ENCODE assay signal across 8 cellular contexts in genomic region chr2:166057363-166058169, GRCh38.
A peak's percentile ranks its signal among the peaks of the same experiment; 100 is the strongest.
DNase-seq lines count a peak whose midpoint lies in the region; ATAC-seq, FAIRE-seq and TF ChIP-seq lines count a peak whose summit lies in the region.

No MANE protein-coding gene starts in this region.

- no peaks in the 10 kb centered on the region for H3K36me3 ChIP-seq in GM12878 (ENCODE audit: control insufficient read depth in 2 of 2, insufficient read depth in 2 of 2, low read length in 1 of 2)

- no peak for TF ChIP-seq POLR2A in GM12878 (IDR thresholded peaks at IDR 0.05; ENCODE audit: low read depth, low read length)

- WGBS in GM12878 (ENCODE audit: insufficient coverage, insufficient replicate concordance, low lambda C conversion rate, missing lambda C conversion rate) = 0% methylated on average over 4 of the region's 4 CpGs

- H3K27me3 Mint-ChIP-seq in nephron progenitor cell (ENCODE audit: low read depth, poor library complexity) = peaks cover 3% of the 10 kb centered on the region
- H3K27me3 Mint-ChIP-seq in CD4-positive, alpha-beta T cell = peaks cover 5% of the 10 kb centered on the region

- TF ChIP-seq EP300 in GM12878 (IDR thresholded peaks at IDR 0.05; ENCODE audit: borderline replicate concordance in 1 of 2, control insufficient read depth in 1 of 2, low read depth in 2 of 2, low read length in 2 of 2) = no peak

- in situ Hi-C loops in GM12878 (cut with MboI) = no loop called here

- intact Hi-C loops in GM12878 (cut with micrococcal nuclease; ENCODE audit: unreplicated experiment) = loop anchor here (2.0 kb wide), 1 partner anchor 71 kb away; the partner anchor contains the start of gene SCN1A
- intact Hi-C loops in CD4-positive, alpha-beta T cell (cut with DNase I, micrococcal nuclease) = no loop called here

- no peak overlapping the region for H3K4me3 Mint-ChIP-seq in nephron progenitor cell
- no peak overlapping the region for H3K4me3 Mint-ChIP-seq in CD4-positive, alpha-beta T cell

- no peak for ATAC-seq in GM12878
- no peak for ATAC-seq in CD4-positive, alpha-beta T cell (ENCODE audit: poor library complexity)
- ATAC-seq in HG03095 (IDR thresholded peaks at IDR 0.05; ENCODE audit: unreplicated experiment) = no peak
- no peak for ATAC-seq in GM21381 (IDR thresholded peaks at IDR 0.05; ENCODE audit: unreplicated experiment)

- CTCF ChIA-PET in GM12878 (lab: Yijun Ruan, JAX) = interaction anchor here (0.6 to 5.0 kb wide), 24 partner anchors 8 to 1063 kb away, joined by 3 to 61 read pairs (median 3); partner anchors contain the start of gene SCN1A
- CTCF ChIA-PET in CD4-positive, alpha-beta T cell (lab: Charles Lee) = no interaction called here

- no peaks in the 10 kb centered on the region for H3K36me3 Mint-ChIP-seq in nephron progenitor cell (ENCODE audit: low read depth)
- no peaks in the 10 kb centered on the region for H3K36me3 Mint-ChIP-seq in CD4-positive, alpha-beta T cell (ENCODE audit: low read depth)

- no peaks in the 10 kb centered on the region for H3K4me1 Mint-ChIP-seq in nephron progenitor cell
- no peaks in the 10 kb centered on the region for H3K4me1 Mint-ChIP-seq in CD4-positive, alpha-beta T cell (ENCODE audit: low read depth)

- SMC1A ChIA-PET in GM12878 (lab: Charles Lee; ENCODE audit: uncharacterized antibody, unreplicated experiment) = interaction anchor here (0.9 to 2.3 kb wide), 5 partner anchors 10 to 131 kb away, joined by 3 to 18 read pairs (median 4); partner anchors contain the start of gene SCN1A

- no peak overlapping the region for H3K27ac ChIP-seq in GM12878 (ENCODE audit: control insufficient read depth, insufficient read depth)
- no peak overlapping the region for H3K27ac ChIP-seq in CD4-positive, alpha-beta T cell (ENCODE audit: low read depth, low read length)

- H3K4me3 ChIP-seq in GM12878 = no peak overlapping the region

- TF ChIP-seq RAD21 in GM12878 (IDR thresholded peaks at IDR 0.05; ENCODE audit: insufficient read depth, low read depth, low read length) = peak; percentile 47

- BruUV-seq in GM12878 (replicated peaks; lab: Mats Ljungman, UMichigan) = no TSS peak

- no peaks in the 10 kb centered on the region for H3K79me2 ChIP-seq in GM12878 (ENCODE audit: control insufficient read depth, insufficient read depth, low read length)

- H3K4me2 ChIP-seq in GM12878 (ENCODE audit: control insufficient read depth, insufficient read depth) = no peak overlapping the region

- H3K27ac Mint-ChIP-seq in nephron progenitor cell = no peak overlapping the region
- H3K27ac Mint-ChIP-seq in CD4-positive, alpha-beta T cell = no peak overlapping the region

- RAD21 ChIA-PET in GM12878 (lab: Charles Lee; ENCODE audit: unreplicated experiment) = interaction anchor here (0.5 to 3.8 kb wide), 4 partner anchors 10 to 184 kb away, joined by 3 to 26 read pairs (median 5); partner anchors contain the start of gene SCN1A

- no peaks in the 10 kb centered on the region for H3K4me1 ChIP-seq in GM12878 (ENCODE audit: control insufficient read depth, insufficient read depth, low read length)

- DNase-seq in EL (peak; percentile 26), NCI-H1105 treated with DMSO at 0.1 percent for 48 hours (lab: John Stamatoyannopoulos, UW) (peak; percentile 65), GM12878 (ENCODE audit: low read depth, low spot score) (no peak), nephron progenitor cell (no peak), ureter (ENCODE audit: low spot score) (no peak)
- DNase-seq in CD4-positive, alpha-beta T cell = no peak

- FAIRE-seq in GM12878 (lab: Jason Lieb, UNC) = no peak

- H4K20me1 ChIP-seq in GM12878 (ENCODE audit: control insufficient read depth, insufficient read depth) = no peaks in the 10 kb centered on the region

- no peak overlapping the region for H3K9ac ChIP-seq in GM12878 (ENCODE audit: control insufficient read depth, insufficient read depth, low read length)

- H3K27me3 ChIP-seq in GM12878 (replicated peaks in 1 of 2; ENCODE audit: control insufficient read depth in 2 of 2, insufficient read depth in 2 of 2, low read length in 1 of 2) = no peaks in the 10 kb centered on the region
- H3K27me3 ChIP-seq in CD4-positive, alpha-beta T cell (ENCODE audit: control insufficient read depth, insufficient read depth, low read length) = no peaks in the 10 kb centered on the region

- no peak overlapping the region for H2AFZ ChIP-seq in GM12878 (ENCODE audit: control insufficient read depth, low read depth, low read length)

- no peaks in the 10 kb centered on the region for H3K9me3 ChIP-seq in GM12878 (replicated peaks; ENCODE audit: control insufficient read depth, insufficient read depth, low read length)
- H3K9me3 ChIP-seq in CD4-positive, alpha-beta T cell (ENCODE audit: control insufficient read depth, low read length) = no peaks in the 10 kb centered on the region

- POLR2A ChIA-PET in GM12878 (lab: Charles Lee) = no interaction called here
- POLR2A ChIA-PET in CD4-positive, alpha-beta T cell (lab: Charles Lee) = no interaction called here

- no peaks in the 10 kb centered on the region for H3K9me3 Mint-ChIP-seq in nephron progenitor cell
- no peaks in the 10 kb centered on the region for H3K9me3 Mint-ChIP-seq in CD4-positive, alpha-beta T cell

- TF ChIP-seq CTCF in GM12878 (IDR thresholded peaks at IDR 0.05 in 2 of 3, conservative IDR thresholded peaks at IDR 0.05 in 1 of 3; ENCODE audit: control insufficient read depth in 2 of 3, extremely low read depth in 1 of 3, insufficient read depth in 1 of 3, low read depth in 3 of 3, low read length in 3 of 3) = peak in 2 of 3 experiments; percentile 27 to 36; a peak in 3 of 6 replicates
- TF ChIP-seq CTCF in nephron progenitor cell (IDR thresholded peaks at IDR 0.05) = peak; percentile 67
- TF ChIP-seq CTCF in CD4-positive, alpha-beta T cell (IDR thresholded peaks at IDR 0.05) = no peak

TF ChIP-seq in GM12878, 131 proteins besides CTCF, POLR2A, EP300 and RAD21:
- peak; percentile 38; the same call in 1 of the 2 replicates for TF ChIP-seq SMC3 (IDR thresholded peaks at IDR 0.05; ENCODE audit: borderline replicate concordance, low read length)
- no peak for TF ChIP-seq BCL3 (IDR thresholded peaks at IDR 0.05; ENCODE audit: borderline replicate concordance, insufficient read depth, low read depth, low read length, poor library complexity, severe bottlenecking)

Comparison
In these comparisons a context has a peak if more than half of its experiments do, and no peak if none do; other contexts are left out.
1. DNase-seq: peak in EL (single experiment) and NCI-H1105 treated with DMSO at 0.1 percent for 48 hours (single experiment); none in GM12878 (single experiment), nephron progenitor cell (single experiment), CD4-positive, alpha-beta T cell (0 of 10) and ureter (single experiment).